Comparison of ENCODE assay signal across 8 cellular contexts in the genomic region with DNA sequence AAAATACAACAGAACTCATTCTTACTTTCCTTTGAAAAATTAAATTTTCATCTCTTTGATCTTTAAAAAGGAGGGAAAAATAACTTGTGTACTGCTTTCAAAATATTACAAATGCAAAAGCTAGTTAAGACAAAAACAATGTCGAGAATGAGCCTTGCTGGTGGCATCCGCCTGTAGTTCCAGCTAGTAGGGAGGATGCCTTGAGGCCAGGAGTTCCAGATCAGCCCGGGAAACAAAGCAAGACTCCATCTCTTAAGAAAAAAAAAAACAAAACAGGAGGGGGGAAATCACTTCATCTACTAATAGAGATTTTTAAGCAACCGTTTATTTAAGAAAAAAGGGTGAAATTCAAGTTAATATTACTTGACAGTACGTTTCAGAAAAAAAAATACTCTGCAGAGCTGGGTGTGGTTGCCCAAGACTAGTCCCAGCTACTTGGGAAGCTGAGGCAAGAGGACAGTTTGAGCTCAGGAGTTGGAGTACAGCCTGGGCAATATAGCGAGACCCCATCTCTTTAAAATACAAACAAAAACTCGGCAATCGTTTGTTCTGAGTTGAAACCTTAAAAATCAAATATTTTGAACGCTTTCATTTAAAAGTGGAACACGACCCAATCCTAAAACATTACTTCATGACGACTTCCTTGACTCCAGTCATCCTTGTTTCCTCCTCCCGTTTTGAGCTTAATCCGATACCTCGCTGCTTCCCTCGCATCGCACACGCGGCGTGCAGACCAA. TPM values are rescaled to one million over a fixed set of nuclear protein-coding genes. Genes with fewer than 3 reads are reported as not detected.
A peak's percentile ranks its signal among the peaks of the same experiment; 100 is the strongest.
DNase-seq lines count a peak whose midpoint lies in the region; ATAC-seq and TF ChIP-seq lines count a peak whose summit lies in the region.

No MANE protein-coding gene starts in this region.

- POLR2A ChIA-PET in MCF 10A (lab: Yijun Ruan, JAX) = interaction anchor here (0.6 to 10.6 kb wide), 15 partner anchors 8 to 169 kb away, joined by 3 to 144 read pairs (median 5); a partner anchor contains a TSS

- no peaks in the 10 kb centered on the region for H3K27me3 Mint-ChIP-seq in MCF 10A (ENCODE audit: insufficient read depth, unreplicated experiment)

- H3K36me3 Mint-ChIP-seq in MCF 10A (ENCODE audit: insufficient read depth, unreplicated experiment) = peaks cover 6% of the 10 kb centered on the region

- peak overlapping the region; percentile 84 for H3K27ac Mint-ChIP-seq in MCF 10A (ENCODE audit: low read depth, unreplicated experiment)

- no peaks in the 10 kb centered on the region for H3K27me3 ChIP-seq in BLaER1
- no peaks in the 10 kb centered on the region for H3K27me3 ChIP-seq in mononuclear cell (ENCODE audit: insufficient read depth, low read length)

- H3K9me3 Mint-ChIP-seq in MCF 10A (ENCODE audit: unreplicated experiment) = no peaks in the 10 kb centered on the region

- H3K4me3 ChIP-seq in BLaER1 = peak overlapping the region; percentile 88
- peak overlapping the region; percentile 79 for H3K4me3 ChIP-seq in mononuclear cell (ENCODE audit: low read length)

- H3K4me2 ChIP-seq in BLaER1 = peak overlapping the region; percentile 90

- peaks cover 12% of the 10 kb centered on the region; the same call in 1 of the 2 replicates for H3K36me3 ChIP-seq in BLaER1

- CTCF ChIA-PET in MCF 10A (lab: Yijun Ruan, JAX) = interaction anchor here (0.6 to 1.6 kb wide), 6 partner anchors 15 to 967 kb away, joined by 3 to 4 read pairs (median 3); no protein-coding TSS in a partner anchor

- H4K20me1 ChIP-seq in BLaER1 = peaks cover 56% of the 10 kb centered on the region

- H3K9me3 ChIP-seq in BLaER1 (peaks cover 17% of the 10 kb centered on the region), mononuclear cell (ENCODE audit: low read depth, low read length) (no peaks in the 10 kb centered on the region)

- H3K4me1 ChIP-seq in BLaER1 (peaks cover 44% of the 10 kb centered on the region), mononuclear cell (ENCODE audit: insufficient read depth, low read length) (peaks cover 23% of the 10 kb centered on the region)

- H3K4me1 Mint-ChIP-seq in MCF 10A (ENCODE audit: insufficient read depth, unreplicated experiment) = peaks cover 43% of the 10 kb centered on the region

- TSS peak; percentile 44 for BruUV-seq in MCF 10A (replicated peaks; lab: Mats Ljungman, UMichigan)

- no peak for TF ChIP-seq CTCF in MCF 10A (IDR thresholded peaks at IDR 0.05; ENCODE audit: unreplicated experiment)

- ATAC-seq in HG02938 (IDR thresholded peaks at IDR 0.05; ENCODE audit: unreplicated experiment) = no peak
- ATAC-seq in GM18870 (IDR thresholded peaks at IDR 0.05; ENCODE audit: unreplicated experiment) = no peak

- peak overlapping the region; percentile 81 for H3K4me3 Mint-ChIP-seq in MCF 10A (ENCODE audit: unreplicated experiment)

- H3K9ac ChIP-seq in BLaER1 = peak overlapping the region; percentile 97

- DNase-seq in HT1080 (ENCODE audit: low read depth) (peak; percentile 79), MCF 10A (ENCODE audit: unreplicated experiment) (no peak), SIG-M5 (lab: John Stamatoyannopoulos, UW) (no peak), HK-2 (ENCODE audit: unreplicated experiment) (no peak)

- intact Hi-C loops in MCF 10A (cut with micrococcal nuclease) = loop anchor here (2.0 to 5.0 kb wide), 3 partner anchors 51 to 96 kb away; a partner anchor contains a TSS

- peak overlapping the region; percentile 98 for H3K27ac ChIP-seq in BLaER1

RNA-seq across cellular contexts. Expression of a gene that starts 1.2 kb away (rescaled TPM):
- total RNA-seq in HT1080 (2014; rRNA removed; shearing (Covaris generic)) = 46.1 and 82.6 TPM in 2 replicates
- 66.8 and 76.0 TPM in 2 replicates for polyA plus RNA-seq in HT1080 (2015; cell fraction: cytosol; rRNA removed)
- 122 and 126 TPM in 2 replicates for polyA plus RNA-seq in HT1080 (2015; cell fraction: nucleus; rRNA removed)
- 101 and 104 TPM in 2 replicates for total RNA-seq in MCF 10A (2022)
- total RNA-seq in mononuclear cell = 21.8 TPM

RNA-seq across cellular contexts. Expression of a gene that starts 50.5 kb away (rescaled TPM):
- total RNA-seq in HT1080 (2014; rRNA removed; shearing (Covaris generic)) = 10.5 and 10.7 TPM in 2 replicates
- 8.6 and 9.1 TPM in 2 replicates for polyA plus RNA-seq in HT1080 (2015; cell fraction: cytosol; rRNA removed)
- polyA plus RNA-seq in HT1080 (2015; cell fraction: nucleus; rRNA removed) = 17.8 and 18.4 TPM in 2 replicates
- 6.3 and 11.9 TPM in 2 replicates for total RNA-seq in MCF 10A (2022)
- 25.6 TPM for total RNA-seq in mononuclear cell

RNA-seq across cellular contexts. Expression of a gene that starts 50.6 kb away (rescaled TPM):
- total RNA-seq in HT1080 (2014; rRNA removed; shearing (Covaris generic)) = 17.4 and 22.5 TPM in 2 replicates
- polyA plus RNA-seq in HT1080 (2015; cell fraction: cytosol; rRNA removed) = 16.5 and 21.6 TPM in 2 replicates
- polyA plus RNA-seq in HT1080 (2015; cell fraction: nucleus; rRNA removed) = 22.4 and 22.7 TPM in 2 replicates
- total RNA-seq in MCF 10A (2022) (19.0 and 19.1 TPM in 2 replicates), mononuclear cell (26.7 TPM)
